In the genomic region with DNA sequence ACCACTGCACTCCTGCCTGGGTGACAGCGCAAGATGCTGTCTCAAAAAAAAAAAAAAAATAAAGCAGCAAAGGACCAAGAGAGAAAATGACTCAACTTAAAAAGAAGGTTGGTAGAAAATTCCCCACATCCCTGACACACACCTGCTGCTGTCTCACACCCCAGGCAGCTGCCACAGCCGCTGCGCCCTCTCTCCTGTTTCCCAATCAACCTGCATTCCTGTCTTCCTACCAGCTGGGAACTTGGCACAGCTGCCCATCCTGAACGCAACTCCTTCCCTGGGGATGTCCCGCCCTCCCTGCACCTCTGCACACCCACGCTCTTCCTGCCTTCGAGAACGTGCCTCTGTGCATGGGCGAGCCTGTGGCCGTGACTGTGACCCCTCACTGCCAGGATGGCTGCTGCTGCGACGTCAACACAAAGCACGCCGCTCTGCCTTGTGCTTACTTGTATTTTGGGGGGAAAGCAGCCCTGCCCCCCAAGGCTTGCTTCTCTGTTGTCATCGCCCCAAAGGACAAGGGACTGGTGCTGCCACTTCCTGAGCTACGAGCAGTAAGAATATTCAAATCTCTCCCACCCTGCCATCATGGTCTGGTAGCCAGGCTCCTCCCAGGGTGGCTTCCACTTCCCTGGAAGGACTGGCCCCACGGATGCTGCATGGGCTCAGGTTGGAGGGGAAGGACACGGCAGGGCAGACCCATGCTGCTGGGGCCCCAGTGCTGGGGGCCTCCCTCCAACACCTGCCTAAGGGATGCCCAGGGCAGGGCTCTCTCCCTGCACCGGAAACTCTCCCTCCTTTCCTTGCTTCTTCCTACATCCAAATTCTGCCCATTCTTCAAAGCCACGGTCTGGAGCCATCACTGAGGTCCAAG, we compare ENCODE assay signal across 8 cellular contexts. TPM values are rescaled to one million over a fixed set of nuclear protein-coding genes. Genes with fewer than 3 reads are reported as not detected.
DNase-seq lines count a peak whose midpoint lies in the region; FAIRE-seq and TF ChIP-seq lines count a peak whose summit lies in the region.

No MANE protein-coding gene starts in this region.

- peaks cover 31% of the 10 kb centered on the region for H3K36me3 Mint-ChIP-seq in activated T-cell treated with anti-CD3 and anti-CD28 coated beads, Interleukin-2, amount 50 U/mL, for 24 hours (ENCODE audit: low read depth)
- H3K36me3 Mint-ChIP-seq in stimulated activated naive CD8-positive, alpha-beta T cell treated with anti-CD3 and anti-CD28 coated beads, Interleukin-15, Interleukin-2, amounts not matched to agents 100 ng/mL and 50 ng/mL, for 24 hours (ENCODE audit: low read depth) = no peaks in the 10 kb centered on the region

- H3K36me3 ChIP-seq in HEK293 (ENCODE audit: control insufficient read depth in 2 of 2, insufficient read depth in 1 of 2, low read length in 2 of 2) (peaks cover 0 to 13% of the 10 kb centered on the region in 2 experiments; a peak in 2 of 3 replicates), kidney (ENCODE audit: control insufficient read depth in 1 of 2, insufficient read depth in 2 of 2, low read length in 2 of 2) (peaks cover 2 to 6% of the 10 kb centered on the region in 2 donors)

- intact Hi-C loops in kidney (cut with DNase I) = no loop called here

- in situ Hi-C loops in ACHN (cut with HindIII; ENCODE audit: low pct_ligation_motif_present, low pct_unique_long_range_greater_than_20kb, low sequenced_read_pairs) (no loop called here), G401 (cut with HindIII; ENCODE audit: low sequenced_read_pairs) (no loop called here)

- H3K9me3 ChIP-seq in HEK293 (ENCODE audit: control insufficient read depth, insufficient read depth, low read depth, low read length) (no peaks in the 10 kb centered on the region), kidney (ENCODE audit: control insufficient read depth in 1 of 2, low read length in 2 of 2) (no peaks in the 10 kb centered on the region)

- H3K27me3 Mint-ChIP-seq in activated T-cell treated with anti-CD3 and anti-CD28 coated beads, Interleukin-2, amount 50 U/mL, for 24 hours = no peaks in the 10 kb centered on the region
- H3K27me3 Mint-ChIP-seq in stimulated activated naive CD8-positive, alpha-beta T cell treated with anti-CD3 and anti-CD28 coated beads, Interleukin-15, Interleukin-2, amounts not matched to agents 100 ng/mL and 50 ng/mL, for 24 hours = no peaks in the 10 kb centered on the region

- H3K4me3 ChIP-seq in HEK293 (ENCODE audit: low read depth, low read length) = no peak overlapping the region
- H3K4me3 ChIP-seq in kidney (ENCODE audit: low read length in 2 of 2) = no peak overlapping the region

- H3K4me1 ChIP-seq in HEK293 (ENCODE audit: control insufficient read depth, insufficient read depth, low read length) = peaks cover 9% of the 10 kb centered on the region
- peaks cover 20 to 50% of the 10 kb centered on the region in 2 donors for H3K4me1 ChIP-seq in kidney (ENCODE audit: control insufficient read depth in 1 of 2, insufficient read depth in 1 of 2, low read depth in 1 of 2, low read length in 2 of 2)

- no peaks in the 10 kb centered on the region for H3K9me3 Mint-ChIP-seq in activated T-cell treated with anti-CD3 and anti-CD28 coated beads, Interleukin-2, amount 50 U/mL, for 24 hours
- no peaks in the 10 kb centered on the region for H3K9me3 Mint-ChIP-seq in stimulated activated naive CD8-positive, alpha-beta T cell treated with anti-CD3 and anti-CD28 coated beads, Interleukin-15, Interleukin-2, amounts not matched to agents 100 ng/mL and 50 ng/mL, for 24 hours

- FAIRE-seq in kidney (lab: Jason Lieb, UNC) = no peak

- peak overlapping the region; percentile 87 for H3K27ac Mint-ChIP-seq in activated T-cell treated with anti-CD3 and anti-CD28 coated beads, Interleukin-2, amount 50 U/mL, for 24 hours
- peak overlapping the region; percentile 94 for H3K27ac Mint-ChIP-seq in stimulated activated naive CD8-positive, alpha-beta T cell treated with anti-CD3 and anti-CD28 coated beads, Interleukin-15, Interleukin-2, amounts not matched to agents 100 ng/mL and 50 ng/mL, for 24 hours

- H3K27ac ChIP-seq in HEK293 (ENCODE audit: extremely low read depth, low read depth, low read length) (no peak overlapping the region), kidney (ENCODE audit: low read depth in 2 of 2, low read length in 2 of 2) (peak overlapping the region; percentile 55 to 61)

- POLR2A ChIA-PET in HEK293 (lab: Yijun Ruan, JAX) = no interaction called here

- TF ChIP-seq CTCF in HEK293 (tag by site-specific recombination; IDR thresholded peaks at IDR 0.05) (no peak), kidney (IDR thresholded peaks at IDR 0.05; ENCODE audit: borderline replicate concordance, extremely low read depth, insufficient read depth) (no peak)

- peak overlapping the region; percentile 55 for H3K4me3 Mint-ChIP-seq in activated T-cell treated with anti-CD3 and anti-CD28 coated beads, Interleukin-2, amount 50 U/mL, for 24 hours
- peak overlapping the region; percentile 76 for H3K4me3 Mint-ChIP-seq in stimulated activated naive CD8-positive, alpha-beta T cell treated with anti-CD3 and anti-CD28 coated beads, Interleukin-15, Interleukin-2, amounts not matched to agents 100 ng/mL and 50 ng/mL, for 24 hours

- no peak overlapping the region for H3K9ac ChIP-seq in kidney (ENCODE audit: low read length in 2 of 2)

- CTCF ChIA-PET in HEK293 (lab: Yijun Ruan, JAX) = no interaction called here

- peak; percentile 73 for DNase-seq in ACHN
- DNase-seq in activated T-cell treated with anti-CD3 and anti-CD28 coated beads, Interleukin-2, amount 50 U/mL, for 24 hours = peak; percentile 58
- peak; percentile 95 for DNase-seq in kidney
- no peak for DNase-seq in G401 (ENCODE audit: low spot score)
- no peak for DNase-seq in NCI-H526 treated with DMSO at 0.1 percent for 48 hours (lab: John Stamatoyannopoulos, UW)
- DNase-seq in GDM1 (lab: John Stamatoyannopoulos, UW) = no peak

- peaks cover 60% of the 10 kb centered on the region for H3K4me1 Mint-ChIP-seq in activated T-cell treated with anti-CD3 and anti-CD28 coated beads, Interleukin-2, amount 50 U/mL, for 24 hours (ENCODE audit: low read depth)
- H3K4me1 Mint-ChIP-seq in stimulated activated naive CD8-positive, alpha-beta T cell treated with anti-CD3 and anti-CD28 coated beads, Interleukin-15, Interleukin-2, amounts not matched to agents 100 ng/mL and 50 ng/mL, for 24 hours (ENCODE audit: low read depth) = peaks cover 59% of the 10 kb centered on the region

TF ChIP-seq in HEK293, 187 proteins besides CTCF, POLR2A, EP300 and RAD21 (continues in another document):
- TF ChIP-seq ZNF311 (tag by site-specific recombination; IDR thresholded peaks at IDR 0.05; ENCODE audit: borderline replicate concordance) (no peak), ZFHX2 (tag by site-specific recombination; conservative IDR thresholded peaks at IDR 0.05) (peak; percentile 92), ZNF791 (tag by site-specific recombination; IDR thresholded peaks at IDR 0.05) (no peak), ZNF621 (tag by site-specific recombination; IDR thresholded peaks at IDR 0.05) (no peak), ZNF114 (tag by site-specific recombination; IDR thresholded peaks at IDR 0.05) (no peak), ZNF184 (tag by site-specific recombination; IDR thresholded peaks at IDR 0.05) (no peak), SETDB1 (IDR thresholded peaks at IDR 0.05; ENCODE audit: insufficient read length, low read length) (no peak), ZNF132 (tag by site-specific recombination; IDR thresholded peaks at IDR 0.05; ENCODE audit: borderline replicate concordance) (no peak), ZBTB1 (tag by site-specific recombination; IDR thresholded peaks at IDR 0.05) (no peak), SP2 (tag by site-specific recombination; IDR thresholded peaks at IDR 0.05) (peak; percentile 13; the same call in 1 of the 2 replicates), ZNF146 (tag by site-specific recombination; IDR thresholded peaks at IDR 0.05) (no peak), ZNF654 (tag by site-specific recombination; IDR thresholded peaks at IDR 0.05; ENCODE audit: low read depth) (no peak)
- TF ChIP-seq, protein P1, sequence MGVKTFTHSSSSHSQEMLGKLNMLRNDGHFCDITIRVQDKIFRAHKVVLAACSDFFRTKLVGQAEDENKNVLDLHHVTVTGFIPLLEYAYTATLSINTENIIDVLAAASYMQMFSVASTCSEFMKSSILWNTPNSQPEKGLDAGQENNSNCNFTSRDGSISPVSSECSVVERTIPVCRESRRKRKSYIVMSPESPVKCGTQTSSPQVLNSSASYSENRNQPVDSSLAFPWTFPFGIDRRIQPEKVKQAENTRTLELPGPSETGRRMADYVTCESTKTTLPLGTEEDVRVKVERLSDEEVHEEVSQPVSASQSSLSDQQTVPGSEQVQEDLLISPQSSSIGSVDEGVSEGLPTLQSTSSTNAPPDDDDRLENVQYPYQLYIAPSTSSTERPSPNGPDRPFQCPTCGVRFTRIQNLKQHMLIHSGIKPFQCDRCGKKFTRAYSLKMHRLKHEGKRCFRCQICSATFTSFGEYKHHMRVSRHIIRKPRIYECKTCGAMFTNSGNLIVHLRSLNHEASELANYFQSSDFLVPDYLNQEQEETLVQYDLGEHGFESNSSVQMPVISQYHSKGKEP (tag by site-specific recombination; IDR thresholded peaks at IDR 0.05) = no peak

RNA-seq across cellular contexts. Expression of a gene that starts 20.7 kb away (rescaled TPM):
- total RNA-seq in kidney = 52.7 TPM
- 34.8 TPM for polyA plus RNA-seq in kidney (ENCODE audit: insufficient read depth, low read depth, low replicate concordance)
- total RNA-seq in G401 (2014; rRNA removed; shearing (Covaris generic)) = 95.8 and 109 TPM in 2 replicates

RNA-seq across cellular contexts. Expression of a gene that starts 22.8 kb away (rescaled TPM):
- 10.0 TPM for total RNA-seq in kidney
- 2.7 TPM for polyA plus RNA-seq in kidney (ENCODE audit: insufficient read depth, low read depth, low replicate concordance)
- 39.4 and 46.0 TPM in 2 replicates for total RNA-seq in G401 (2014; rRNA removed; shearing (Covaris generic))

RNA-seq across cellular contexts. Expression of a gene that starts 36.3 kb away (rescaled TPM):
- total RNA-seq in kidney = 24.1 TPM
- 43.5 TPM for polyA plus RNA-seq in kidney (ENCODE audit: insufficient read depth, low read depth, low replicate concordance)
- 29.5 and 51.3 TPM in 2 replicates for total RNA-seq in G401 (2014; rRNA removed; shearing (Covaris generic))

RNA-seq across cellular contexts. Expression of a gene that starts 41.0 kb away (rescaled TPM):
- total RNA-seq in kidney = 32.3 TPM
- polyA plus RNA-seq in kidney (ENCODE audit: insufficient read depth, low read depth, low replicate concordance) = 61.5 TPM
- total RNA-seq in G401 (2014; rRNA removed; shearing (Covaris generic)) = 26.0 and 29.8 TPM in 2 replicates

Comparison
In these comparisons a context has a peak if more than half of its experiments do, and no peak if none do; other contexts are left out.
1. DNase-seq: peak in ACHN (single experiment), activated T-cell treated with anti-CD3 and anti-CD28 coated beads, Interleukin-2, amount 50 U/mL, for 24 hours (single experiment) and kidney (single experiment); none in G401 (single experiment), NCI-H526 treated with DMSO at 0.1 percent for 48 hours (single experiment) and GDM1 (single experiment).